16 cellular contexts compared by ENCODE assay signal in genomic region chr12:30756074-30756473, GRCh38. TPM values are rescaled to one million over a fixed set of nuclear protein-coding genes. Genes with fewer than 3 reads are reported as not detected.
DNase-seq lines count a peak whose midpoint lies in the region; ATAC-seq, FAIRE-seq and TF ChIP-seq lines count a peak whose summit lies in the region.
"Had no signal": no experiment of that assay in that cellular context is flagged by ENCODE, and none has a peak within 500 bp of the region (broad histone marks: within the 10 kb centered on the region; RNA-seq: fewer than 3 reads in every experiment).

No MANE protein-coding gene starts in this region.

- peaks cover 23% of the 10 kb centered on the region for H3K79me2 ChIP-seq in mesendoderm (ENCODE audit: control insufficient read depth, insufficient read depth, low read length)

- H4K5ac ChIP-seq in mesendoderm (ENCODE audit: low read length), result no peak overlapping the region

- H3K4me3 ChIP-seq in A549, result no peak overlapping the region
- H3K4me3 ChIP-seq in mesendoderm (ENCODE audit: low read length), result no peak overlapping the region

- no peak for TF ChIP-seq EP300 in A549 (IDR thresholded peaks at IDR 0.05)

- no peak overlapping the region for H3K56ac ChIP-seq in mesendoderm (ENCODE audit: low read length)

- TF ChIP-seq RAD21 in A549 (conservative IDR thresholded peaks at IDR 0.05 in 1 of 2, IDR thresholded peaks at IDR 0.05 in 1 of 2), result no peak

- no peaks in the 10 kb centered on the region for H3K36me3 ChIP-seq in mesendoderm (ENCODE audit: control insufficient read depth, insufficient read depth, low read length)
- H3K36me3 ChIP-seq: BLaER1, brain microvascular endothelial cell had no signal

- DNase-seq in A549 (ENCODE audit: low read depth in 1 of 2, low spot score in 1 of 2) (peak in 1 of 2 experiments; percentile 31), D721Med (ENCODE audit: insufficient read length, low spot score) (no peak), mesendoderm (no peak), NCI-H1417 treated with DMSO at 0.1 percent for 48 hours (lab: John Stamatoyannopoulos, UW) (no peak), NCI-H446 (lab: John Stamatoyannopoulos, UW) (no peak), urothelium cell line (ENCODE audit: low spot score) (no peak)
- DNase-seq: activated CD4-positive, CD25-positive, alpha-beta regulatory T cell; activated effector memory CD4-positive, alpha-beta T cell treated with anti-CD3 and anti-CD28 coated beads, Interleukin-2, amount 50 U/mL, for 16 hours; brain microvascular endothelial cell; effector CD8-positive, alpha-beta T cell; GF-D8; NCI-H2171 had no signal

- no peak overlapping the region for H2BK15ac ChIP-seq in mesendoderm (replicated peaks; ENCODE audit: low read depth)

- TF ChIP-seq POLR2A in A549 (IDR thresholded peaks at IDR 0.05; ENCODE audit: low read length), result no peak

- H3K27me3 ChIP-seq in mesendoderm (ENCODE audit: insufficient read depth, low read length, poor library complexity), result no peaks in the 10 kb centered on the region
- H3K27me3 ChIP-seq: BLaER1, brain microvascular endothelial cell had no signal

- H3K23ac ChIP-seq in mesendoderm (ENCODE audit: low read length), result no peak overlapping the region

- H2AK5ac ChIP-seq in mesendoderm (ENCODE audit: low read length), result no peak overlapping the region

- CTCF ChIA-PET in A549 (lab: Yijun Ruan, JAX), result interaction anchor here (1.2 to 3.0 kb wide), 6 partner anchors 9 to 61 kb away, joined by 3 to 17 read pairs (median 6); partner anchors contain the start of gene IPO8

- POLR2A ChIA-PET in A549 (lab: Yijun Ruan, JAX), result interaction anchor here (1.0 to 4.2 kb wide), 4 partner anchors 12 to 40 kb away, joined by 3 to 90 read pairs (median 8); no protein-coding TSS in a partner anchor

- H3K4me1 ChIP-seq in A549 (peaks cover 28% of the 10 kb centered on the region; the same call in 2 of the 3 replicates), mesendoderm (ENCODE audit: control insufficient read depth, low read depth, low read length) (peaks cover 4% of the 10 kb centered on the region)

- peaks cover 4% of the 10 kb centered on the region for H3K79me1 ChIP-seq in mesendoderm (ENCODE audit: low read length)

- no peak overlapping the region for H2BK5ac ChIP-seq in mesendoderm (ENCODE audit: low read length)

- H3K9me3 ChIP-seq in A549, result peaks cover 6% of the 10 kb centered on the region; the same call in 1 of the 3 replicates

- peak overlapping the region; percentile 88 to 98; a peak in 4 of 6 replicates for H3K27ac ChIP-seq in A549
- H3K27ac ChIP-seq in VCaP, result peak overlapping the region; percentile 92
- H3K27ac ChIP-seq in mesendoderm (ENCODE audit: low read depth, low read length), result no peak overlapping the region
- H3K27ac ChIP-seq: brain microvascular endothelial cell had no signal

- H3K9ac ChIP-seq in mesendoderm (ENCODE audit: low read length), result no peak overlapping the region
- H3K9ac ChIP-seq: BLaER1 had no signal

- no peak overlapping the region for H4K8ac ChIP-seq in mesendoderm (ENCODE audit: low read depth, low read length)

- 84% methylated on average over 10 of the region's 10 CpGs for WGBS in A549 (ENCODE audit: missing lambda C conversion rate)
- WGBS in mesendoderm (ENCODE audit: extremely low coverage, insufficient coverage, low lambda C conversion rate), result no CpG with 5 or more reads among the region's 10 CpGs

- no peak for ATAC-seq in A549
- no peak for ATAC-seq in HG03571 (IDR thresholded peaks at IDR 0.05; ENCODE audit: unreplicated experiment)
- ATAC-seq: sciatic nerve had no signal

- no peak overlapping the region for H2BK120ac ChIP-seq in mesendoderm (ENCODE audit: low read depth, low read length)

- peak overlapping the region; percentile 76 for H3K4me2 ChIP-seq in A549
- no peak overlapping the region for H3K4me2 ChIP-seq in mesendoderm (ENCODE audit: low read length)

- H3K18ac ChIP-seq in mesendoderm (ENCODE audit: low read length), result no peak overlapping the region

- peak overlapping the region; percentile 70 for H3K4ac ChIP-seq in mesendoderm (ENCODE audit: low read depth, low read length)

- TF ChIP-seq CTCF in A549 (IDR thresholded peaks at IDR 0.05), result no peak
- peak; percentile 6 for TF ChIP-seq CTCF in D721Med (IDR thresholded peaks at IDR 0.05; ENCODE audit: insufficient read depth, missing control alignments)
- TF ChIP-seq CTCF in VCaP (conservative IDR thresholded peaks at IDR 0.05), result no peak

- FAIRE-seq in A549 (lab: Jason Lieb, UNC), result no peak
- no peak for FAIRE-seq in D721Med (lab: Jason Lieb, UNC)
- no peak for FAIRE-seq in urothelium cell line (lab: Jason Lieb, UNC)

TF ChIP-seq in A549, 52 proteins besides CTCF, POLR2A, EP300 and RAD21 (continues in another document):
- TF ChIP-seq ELK1 (IDR thresholded peaks at IDR 0.05; ENCODE audit: low read depth, low read length) (no peak), JUNB (IDR thresholded peaks at IDR 0.05) (no peak), HES2 (IDR thresholded peaks at IDR 0.05) (no peak), KDM1A (IDR thresholded peaks at IDR 0.05; ENCODE audit: low read depth) (no peak), CHD2 (IDR thresholded peaks at IDR 0.05; ENCODE audit: low read length, partially characterized antibody) (no peak), BCL3 (IDR thresholded peaks at IDR 0.05) (no peak), REST (IDR thresholded peaks at IDR 0.05) (no peak), CEBPB (IDR thresholded peaks at IDR 0.05) (no peak), MYC (IDR thresholded peaks at IDR 0.05; ENCODE audit: borderline replicate concordance, low read length) (no peak), TP53 (CRISPR knock-in tag; IDR thresholded peaks at IDR 0.05) (no peak), PBX3 (IDR thresholded peaks at IDR 0.05) (no peak), HOXB13 (CRISPR knock-in tag; IDR thresholded peaks at IDR 0.05; ENCODE audit: low read depth) (no peak), GATA3 (IDR thresholded peaks at IDR 0.05; ENCODE audit: borderline replicate concordance) (no peak)

RNA-seq across cellular contexts. Expression of gene CAPRIN2, which starts 1.3 kb away (rescaled TPM):
- polyA plus RNA-seq in A549 (2011; rRNA removed) (26.2 and 31.6 TPM in 2 replicates), A549 (2017; fragmentation: RNase III; extraction: RNeasy Plus Mini Kit Qiagen cat#74134 plus additional on column Dnase treatment) (23.1 to 25.0 TPM (median 24.2 TPM) in 3 replicates)
- polyA plus RNA-seq in A549 (2012; cell fraction: cytosol; rRNA removed), result 8.2 and 8.9 TPM in 2 replicates
- 17.7 and 32.2 TPM in 2 replicates for polyA plus RNA-seq in A549 (2012; cell fraction: nucleus; rRNA removed)
- polyA minus RNA-seq in A549 (2011; rRNA and poly(A)+ RNA removed), result 12.0 and 14.0 TPM in 2 replicates
- polyA plus RNA-seq in mesendoderm (2013, experiment 1 of 2), result 22.2 TPM
- polyA plus RNA-seq in mesendoderm (2013, experiment 2 of 2), result 21.9 TPM
